Comparison of ENCODE assay signal across 19 cellular contexts in the genomic region with DNA sequence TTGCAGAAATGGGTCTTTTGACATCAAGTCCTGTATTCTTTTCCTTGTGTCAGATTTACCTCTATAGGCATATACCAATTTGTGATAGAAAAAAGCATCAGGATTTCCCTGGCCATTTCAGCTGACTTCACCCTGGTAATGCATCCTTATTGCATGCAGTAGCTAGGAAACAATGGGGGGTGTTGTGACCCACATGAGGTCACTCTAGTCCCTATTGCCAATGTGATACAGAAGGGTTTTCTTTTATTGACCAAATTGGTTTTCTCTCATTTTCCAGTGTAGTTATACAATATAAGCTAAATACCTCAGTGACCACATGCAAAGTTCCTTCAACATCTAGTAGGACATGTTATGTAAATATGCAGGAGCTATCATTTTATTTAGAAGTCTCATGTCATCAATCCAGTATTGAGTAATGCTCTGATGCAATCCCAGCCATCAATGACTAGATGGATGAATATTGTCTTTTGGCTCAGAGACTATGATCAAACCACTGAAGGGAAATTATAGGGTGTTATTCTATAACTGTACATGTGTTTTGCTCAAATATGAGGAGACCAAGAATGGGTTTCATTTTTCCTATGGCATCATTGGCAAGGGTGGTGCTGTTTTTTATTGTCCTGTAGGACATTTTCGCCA.
"Had no signal": no experiment of that assay in that cellular context is flagged by ENCODE, and none has a peak within 500 bp of the region (broad histone marks: within the 10 kb centered on the region; RNA-seq: fewer than 3 reads in every experiment).

No MANE protein-coding gene starts in this region.

- H3K36me3 Mint-ChIP-seq: natural killer cell treated with Interleukin-12 subunit alpha and Interleukin-12 subunit beta and Interleukin-15 and Interleukin-18, amount 100 ng/mL, for 72 hours had no signal

- H3K9me3 ChIP-seq: colonic mucosa, esophagus squamous epithelium, heart right ventricle, left lung, SK-N-SH, stomach, thyroid gland had no signal

- H3K4me1 ChIP-seq: colonic mucosa, esophagus squamous epithelium, left lung, stomach, thyroid gland had no signal

- H3K36me3 ChIP-seq: cardiac muscle cell, colonic mucosa, esophagus squamous epithelium, heart right ventricle, left lung, stomach, thyroid gland, WERI-Rb-1 had no signal

- DNase-seq: activated CD4-positive, alpha-beta T cell treated with anti-CD3 and anti-CD28 coated beads for 4 hours; activated naive CD4-positive, alpha-beta T cell treated with anti-CD3 and anti-CD28 coated beads for 36 hours; activated T-cell treated with anti-CD3 and anti-CD28 coated beads for 4 hours; colonic mucosa; esophagus squamous epithelium; foreskin melanocyte; heart right ventricle; left lung; Right ventricle myocardium superior; SK-N-SH; stomach; T-helper 1 cell; thyroid gland; WERI-Rb-1 had no signal

- H3K4me3 Mint-ChIP-seq: activated naive CD4-positive, alpha-beta T cell treated with anti-CD3 and anti-CD28 coated beads for 36 hours; memory B cell; natural killer cell treated with Interleukin-12 subunit alpha and Interleukin-12 subunit beta and Interleukin-15 and Interleukin-18, amount 100 ng/mL, for 72 hours had no signal

- H3K9ac ChIP-seq: SK-N-SH had no signal

- H3K9me3 Mint-ChIP-seq: activated naive CD4-positive, alpha-beta T cell treated with anti-CD3 and anti-CD28 coated beads for 36 hours; activated T-helper 2 cell treated with anti-CD3 and anti-CD28 coated beads, Interferon-gamma antibody, Interleukin-2, Interleukin-4, amounts not matched to agents 10 μg/mL and 5 μg/mL and 100 μg/mL, durations not matched to agents 14 hours and 24 hours and 36 hours; memory B cell; natural killer cell treated with Interleukin-12 subunit alpha and Interleukin-12 subunit beta and Interleukin-15 and Interleukin-18, amount 100 ng/mL, for 72 hours had no signal

- H3K27ac Mint-ChIP-seq: activated naive CD4-positive, alpha-beta T cell treated with anti-CD3 and anti-CD28 coated beads for 36 hours; activated T-helper 2 cell treated with anti-CD3 and anti-CD28 coated beads, Interferon-gamma antibody, Interleukin-2, Interleukin-4, amounts not matched to agents 10 μg/mL and 5 μg/mL and 100 μg/mL, durations not matched to agents 14 hours and 24 hours and 36 hours; memory B cell; natural killer cell treated with Interleukin-12 subunit alpha and Interleukin-12 subunit beta and Interleukin-15 and Interleukin-18, amount 100 ng/mL, for 72 hours had no signal

- H3K4me3 ChIP-seq: cardiac muscle cell, colonic mucosa, esophagus squamous epithelium, heart right ventricle, left lung, skin epidermis, stomach, thyroid gland had no signal

- H3K4me2 ChIP-seq: SK-N-SH had no signal

- ATAC-seq: heart right ventricle; left lung; natural killer cell treated with Interleukin-12 subunit alpha and Interleukin-12 subunit beta and Interleukin-15 and Interleukin-18, amount 100 ng/mL, for 72 hours had no signal

- H3K27me3 ChIP-seq: cardiac muscle cell, colonic mucosa, esophagus squamous epithelium, heart right ventricle, left lung, stomach, thyroid gland had no signal

- H3K27ac ChIP-seq: cardiac muscle cell, colonic mucosa, esophagus squamous epithelium, heart right ventricle, left lung, skin epidermis, stomach, thyroid gland, WERI-Rb-1 had no signal

- H3K4me1 Mint-ChIP-seq: memory B cell had no signal
